In genomic region chr5:81878333-81878732, GRCh38 we compare ENCODE assay signal across 16 cellular contexts.
"Had no signal": no experiment of that assay in that cellular context is flagged by ENCODE, and none has a peak within 500 bp of the region (broad histone marks: within the 10 kb centered on the region; RNA-seq: fewer than 3 reads in every experiment).

No MANE protein-coding gene starts in this region.

- H3K27me3 ChIP-seq: transverse colon, vagina had no signal

- H3K27ac ChIP-seq: skin epidermis, transverse colon, vagina, WERI-Rb-1 had no signal

- DNase-seq: activated CD4-positive, alpha-beta T cell treated with anti-CD3 and anti-CD28 coated beads for 1 hour; activated CD4-positive, alpha-beta T cell treated with anti-CD3 and anti-CD28 coated beads, Interleukin-2, amount 50 U/mL, for 4 hours; activated gamma-delta T cell; dermis blood vessel endothelial cell; effector memory CD4-positive, alpha-beta T cell; foreskin melanocyte; hypothalamus; kidney; left ventricle myocardium superior; right cardiac atrium; stimulated activated naive CD8-positive, alpha-beta T cell treated with anti-CD3 and anti-CD28 coated beads, Interleukin-15, Interleukin-2, amounts not matched to agents 100 U/mL and 50 U/mL, for 24 hours; T-helper 2 cell; transverse colon; WERI-Rb-1 had no signal

- H3K4me3 ChIP-seq: skin epidermis, transverse colon, vagina had no signal

- H3K36me3 ChIP-seq: transverse colon, vagina, WERI-Rb-1 had no signal

- H3K4me1 ChIP-seq: transverse colon, vagina had no signal

- H3K9me3 ChIP-seq: transverse colon, vagina had no signal

- ATAC-seq: left ventricle myocardium superior; right cardiac atrium; stimulated activated naive CD8-positive, alpha-beta T cell treated with anti-CD3 and anti-CD28 coated beads, Interleukin-15, Interleukin-2, amounts not matched to agents 100 U/mL and 50 U/mL, for 24 hours had no signal
